Comparison of ENCODE assay signal across 13 cellular contexts in genomic region chr14:68399971-68400370, GRCh38.
DNase-seq lines count a peak whose midpoint lies in the region; TF ChIP-seq lines count a peak whose summit lies in the region.
"Had no signal": no experiment of that assay in that cellular context is flagged by ENCODE, and none has a peak within 500 bp of the region (broad histone marks: within the 10 kb centered on the region; RNA-seq: fewer than 3 reads in every experiment).

No MANE protein-coding gene starts in this region.

- intact Hi-C loops in PC-9 (cut with micrococcal nuclease; ENCODE audit: unreplicated experiment): no loop called here
- intact Hi-C loops in esophagus squamous epithelium (cut with DNase I): no loop called here

- TF ChIP-seq CTCF in DOHH2 (IDR thresholded peaks at IDR 0.05; ENCODE audit: low read depth, low read length, poor library complexity, severe bottlenecking) (no peak), PC-9 (conservative IDR thresholded peaks at IDR 0.05) (no peak), esophagus squamous epithelium (IDR thresholded peaks at IDR 0.05) (no peak), GM10266 (IDR thresholded peaks at IDR 0.05; ENCODE audit: control insufficient read depth, insufficient read depth, low read depth, missing control alignments) (no peak)

- H3K4me2 ChIP-seq in DOHH2 (ENCODE audit: low read length) (peak overlapping the region; percentile 85), PC-9 (no peak overlapping the region)
- H3K4me2 ChIP-seq: SK-N-SH had no signal

- TF ChIP-seq POLR2A in esophagus squamous epithelium (IDR thresholded peaks at IDR 0.05): no peak

- peaks cover 10% of the 10 kb centered on the region; the same call in 1 of the 2 replicates for H3F3A ChIP-seq in DOHH2 (ENCODE audit: control insufficient read depth, insufficient read depth)
- 0 out of 2 replicates have a peak, but pooled peaks cover 7% of the 10 kb centered on the region for H3F3A ChIP-seq in PC-9 (ENCODE audit: insufficient read depth, low read depth)

- H3K36me3 ChIP-seq in DOHH2 (ENCODE audit: control insufficient read depth, low read length) (no peaks in the 10 kb centered on the region), PC-9 (ENCODE audit: low read depth) (no peaks in the 10 kb centered on the region), esophagus squamous epithelium (no peaks in the 10 kb centered on the region)

- H2AFZ ChIP-seq in PC-9: no peak overlapping the region

- POLR2A ChIA-PET in PC-9 (lab: Charles Lee; ENCODE audit: unreplicated experiment): no interaction called here

- CTCF ChIA-PET in PC-9 (lab: Charles Lee): no interaction called here

- no peaks in the 10 kb centered on the region for H3K9me2 ChIP-seq in DOHH2 (replicated peaks; ENCODE audit: control insufficient read depth, low read length)
- no peaks in the 10 kb centered on the region for H3K9me2 ChIP-seq in PC-9 (ENCODE audit: insufficient read depth)
- H3K9me2 ChIP-seq: SK-N-SH had no signal

- H3K27ac ChIP-seq in DOHH2 (ENCODE audit: low read depth, low read length) (no peak overlapping the region), PC-9 (0 out of 2 replicates have a peak overlapping the region, but pooled peaks have one; percentile 77), esophagus squamous epithelium (peak overlapping the region in 3 of 4 donors; percentile 30 to 45 (median 42)), skin epidermis (peak overlapping the region in 14 of 21 experiments; percentile 2 to 72 (median 53))

- no TSS peak for BruUV-seq in PC-9 (replicated peaks; lab: Mats Ljungman, UMichigan)

- H3K4me1 ChIP-seq in DOHH2 (ENCODE audit: control insufficient read depth, low read length) (peaks cover 64% of the 10 kb centered on the region), PC-9 (replicated peaks; ENCODE audit: insufficient read depth) (peaks cover 43% of the 10 kb centered on the region), esophagus squamous epithelium (peaks cover 23 to 89% (median 51%) of the 10 kb centered on the region in 3 donors)

- H3K9me3 ChIP-seq in DOHH2 (ENCODE audit: control insufficient read depth, insufficient read depth, low read length) (no peaks in the 10 kb centered on the region), PC-9 (ENCODE audit: insufficient read depth, low read depth) (peaks cover 5% of the 10 kb centered on the region; the same call in 1 of the 2 replicates), esophagus squamous epithelium (no peaks in the 10 kb centered on the region)
- H3K9me3 ChIP-seq: SK-N-SH had no signal

- 73 to 80% methylated on average over 1 to 2 of the region's 2 CpGs for WGBS in esophagus squamous epithelium, 2 donors

- H4K20me1 ChIP-seq in DOHH2 (ENCODE audit: control insufficient read depth, insufficient read depth, low read depth, low read length): no peaks in the 10 kb centered on the region
- no peaks in the 10 kb centered on the region for H4K20me1 ChIP-seq in PC-9 (ENCODE audit: insufficient read depth)

- DNase-seq in PC-9 (no peak), esophagus squamous epithelium (lab: John Stamatoyannopoulos, UW) (no peak), GM10266 (ENCODE audit: extremely low spot score) (no peak)
- DNase-seq in effector CD8-positive, alpha-beta T cell (lab: John Stamatoyannopoulos, UW): no peak
- DNase-seq in stimulated activated CD4-positive, alpha-beta T cell treated with anti-CD3 and anti-CD28 coated beads, Interleukin-15, amount 100 ng/mL, for 24 hours: no peak
- no peak for DNase-seq in activated CD4-positive, alpha-beta T cell treated with anti-CD3 and anti-CD28 coated beads, Interleukin-2, amount 50 U/mL, for 48 hours
- DNase-seq: activated CD8-positive, alpha-beta T cell treated with anti-CD3 and anti-CD28 coated beads, Interleukin-2, amount 10 ng/mL, durations not matched to agents 7 days and 5 days; Kasumi-1; NCI-H1436 treated with DMSO at 0.1 percent for 48 hours; NCI-H226; SK-N-SH had no signal

- no peaks in the 10 kb centered on the region for H3K79me2 ChIP-seq in DOHH2 (ENCODE audit: control insufficient read depth, low read length)
- H3K79me2 ChIP-seq in PC-9 (ENCODE audit: low read depth): no peaks in the 10 kb centered on the region

- H3K4me3 ChIP-seq in DOHH2 (ENCODE audit: low read length): peak overlapping the region; percentile 3; the same call in 1 of the 2 replicates
- no peak overlapping the region for H3K4me3 ChIP-seq in PC-9
- no peak overlapping the region for H3K4me3 ChIP-seq in esophagus squamous epithelium
- H3K4me3 ChIP-seq in skin epidermis: no peak overlapping the region

- no peaks in the 10 kb centered on the region for H3K27me3 ChIP-seq in DOHH2 (ENCODE audit: control insufficient read depth, low read length)
- no peaks in the 10 kb centered on the region for H3K27me3 ChIP-seq in PC-9 (ENCODE audit: insufficient read depth, low read depth)
- H3K27me3 ChIP-seq in esophagus squamous epithelium: no peaks in the 10 kb centered on the region
